ENCODE assay signal across 20 cellular contexts in the genomic region with DNA sequence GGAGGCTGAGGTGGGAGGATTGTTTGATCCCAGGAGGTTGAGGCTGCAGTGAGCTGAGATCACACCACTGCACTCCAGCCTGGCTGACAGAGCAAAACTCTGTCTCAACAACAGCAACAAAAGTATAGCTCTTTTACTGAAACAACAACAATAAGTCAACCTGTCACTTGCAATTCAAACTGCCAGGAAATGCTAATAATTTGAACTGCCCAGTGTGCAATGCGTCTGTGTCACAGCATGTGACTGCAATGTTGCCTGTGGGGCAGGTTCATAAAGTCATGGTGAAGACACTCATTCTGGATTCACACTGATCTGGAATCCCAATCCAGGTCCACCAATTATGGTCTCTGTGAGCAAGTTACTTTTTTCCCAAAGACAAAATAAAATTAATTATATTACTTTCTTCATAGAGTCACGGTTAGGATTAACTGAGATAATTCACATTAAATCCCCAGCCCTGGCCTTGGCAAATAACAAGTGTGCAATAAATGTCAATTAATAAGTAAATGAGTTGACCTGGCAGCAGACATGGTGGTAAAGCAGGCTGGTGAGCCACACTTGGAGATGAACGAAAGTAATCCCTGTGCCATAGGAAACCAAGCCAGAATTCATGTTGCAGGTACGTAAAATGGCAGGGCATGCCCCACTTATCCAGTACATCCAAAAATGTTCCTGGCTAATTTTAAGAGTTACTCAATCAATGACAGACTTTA.
"Had no signal": no experiment of that assay in that cellular context is flagged by ENCODE, and none has a peak within 500 bp of the region (broad histone marks: within the 10 kb centered on the region; RNA-seq: fewer than 3 reads in every experiment).

No MANE protein-coding gene starts in this region.

- ATAC-seq: activated CD8-positive, alpha-beta T cell treated with anti-CD3 and anti-CD28 coated beads, Interleukin-2, amount 10 ng/mL, durations not matched to agents 7 days and 5 days; activated T-helper 17 cell treated with anti-CD3 and anti-CD28 coated beads, Interleukin-2, amount 50 U/mL, for 72 hours; left ventricle myocardium superior; stimulated activated naive CD8-positive, alpha-beta T cell treated with anti-CD3 and anti-CD28 coated beads, Interleukin-15, Interleukin-2, amounts not matched to agents 100 U/mL and 50 U/mL, for 24 hours had no signal

- H3K27me3 Mint-ChIP-seq: activated T-helper 17 cell treated with anti-CD3 and anti-CD28 coated beads, Interleukin-2, amount 50 U/mL, for 72 hours; memory B cell; progenitor cell of endocrine pancreas had no signal

- H3K4me3 Mint-ChIP-seq: activated CD8-positive, alpha-beta T cell treated with anti-CD3 and anti-CD28 coated beads, Interleukin-2, amount 10 ng/mL, durations not matched to agents 7 days and 5 days; activated T-helper 17 cell treated with anti-CD3 and anti-CD28 coated beads, Interleukin-2, amount 50 U/mL, for 72 hours; memory B cell; neural crest cell had no signal

- H3K4me1 ChIP-seq: right atrium auricular region had no signal

- H3K27ac ChIP-seq: cardiac muscle cell, right atrium auricular region had no signal

- H3K27me3 ChIP-seq: cardiac muscle cell, right atrium auricular region had no signal

- H3K4me3 ChIP-seq: cardiac muscle cell, right atrium auricular region had no signal

- H3K27ac Mint-ChIP-seq: activated CD8-positive, alpha-beta T cell treated with anti-CD3 and anti-CD28 coated beads, Interleukin-2, amount 10 ng/mL, durations not matched to agents 7 days and 5 days; activated T-helper 17 cell treated with anti-CD3 and anti-CD28 coated beads, Interleukin-2, amount 50 U/mL, for 72 hours; memory B cell; progenitor cell of endocrine pancreas had no signal

- H3K9me3 ChIP-seq: right atrium auricular region had no signal

- H3K36me3 ChIP-seq: cardiac muscle cell, right atrium auricular region had no signal

- DNase-seq: activated CD4-positive, alpha-beta T cell treated with anti-CD3 and anti-CD28 coated beads for 1 hour; activated CD4-positive, alpha-beta T cell treated with anti-CD3 and anti-CD28 coated beads, Interleukin-2, amount 50 U/mL, for 1 hour; activated CD8-positive, alpha-beta T cell treated with anti-CD3 and anti-CD28 coated beads, Interleukin-2, amount 10 ng/mL, durations not matched to agents 7 days and 5 days; activated naive CD4-positive, alpha-beta T cell; amygdala; glutamatergic neuron; hippocampal formation; kidney glomerular epithelial cell; left ventricle myocardium superior; occipital lobe; stimulated activated CD4-positive, alpha-beta T cell treated with anti-CD3 and anti-CD28 coated beads, Interleukin-12 subunit alpha, Interleukin-12 subunit beta, amount 100 ng/mL, for 4 hours; stimulated activated CD4-positive, alpha-beta T cell treated with anti-CD3 and anti-CD28 coated beads, Interleukin-4, amount 100 ng/mL, for 4 hours; stimulated activated naive CD8-positive, alpha-beta T cell treated with anti-CD3 and anti-CD28 coated beads, Interleukin-15, Interleukin-2, amounts not matched to agents 100 U/mL and 50 U/mL, for 24 hours; T-helper 9 cell had no signal

- H3K9me3 Mint-ChIP-seq: activated T-helper 17 cell treated with anti-CD3 and anti-CD28 coated beads, Interleukin-2, amount 50 U/mL, for 72 hours; memory B cell; neural crest cell had no signal
